In genomic region chr20:63150911-63151531, GRCh38 we compare ENCODE assay signal across 2 cellular contexts.
TF ChIP-seq lines count a peak whose summit lies in the region.

No MANE protein-coding gene starts in this region.

TF ChIP-seq in HEK293, 187 proteins besides CTCF, POLR2A, EP300 and RAD21 (continued from another document):
- TF ChIP-seq, protein P1, sequence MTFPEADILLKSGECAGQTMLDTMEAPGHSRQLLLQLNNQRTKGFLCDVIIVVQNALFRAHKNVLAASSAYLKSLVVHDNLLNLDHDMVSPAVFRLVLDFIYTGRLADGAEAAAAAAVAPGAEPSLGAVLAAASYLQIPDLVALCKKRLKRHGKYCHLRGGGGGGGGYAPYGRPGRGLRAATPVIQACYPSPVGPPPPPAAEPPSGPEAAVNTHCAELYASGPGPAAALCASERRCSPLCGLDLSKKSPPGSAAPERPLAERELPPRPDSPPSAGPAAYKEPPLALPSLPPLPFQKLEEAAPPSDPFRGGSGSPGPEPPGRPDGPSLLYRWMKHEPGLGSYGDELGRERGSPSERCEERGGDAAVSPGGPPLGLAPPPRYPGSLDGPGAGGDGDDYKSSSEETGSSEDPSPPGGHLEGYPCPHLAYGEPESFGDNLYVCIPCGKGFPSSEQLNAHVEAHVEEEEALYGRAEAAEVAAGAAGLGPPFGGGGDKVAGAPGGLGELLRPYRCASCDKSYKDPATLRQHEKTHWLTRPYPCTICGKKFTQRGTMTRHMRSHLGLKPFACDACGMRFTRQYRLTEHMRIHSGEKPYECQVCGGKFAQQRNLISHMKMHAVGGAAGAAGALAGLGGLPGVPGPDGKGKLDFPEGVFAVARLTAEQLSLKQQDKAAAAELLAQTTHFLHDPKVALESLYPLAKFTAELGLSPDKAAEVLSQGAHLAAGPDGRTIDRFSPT (tag by site-specific recombination; IDR thresholded peaks at IDR 0.05): no peak
- TF ChIP-seq REST (tag by site-specific recombination; IDR thresholded peaks at IDR 0.05) (no peak), ZNF843 (tag by site-specific recombination; IDR thresholded peaks at IDR 0.05) (no peak), ZNF639 (tag by site-specific recombination; IDR thresholded peaks at IDR 0.05) (no peak), ZFHX2 (tag by site-specific recombination; conservative IDR thresholded peaks at IDR 0.05) (peak; percentile 41), ZNF335 (tag by site-specific recombination; conservative IDR thresholded peaks at IDR 0.05) (no peak), ZNF571 (tag by site-specific recombination; IDR thresholded peaks at IDR 0.05) (no peak)

TF ChIP-seq in H1, 55 proteins besides CTCF, POLR2A, EP300 and RAD21 (continued from another document):
- peak; percentile 70 for TF ChIP-seq E2F6 (IDR thresholded peaks at IDR 0.05)
- no peak for TF ChIP-seq JUND (IDR thresholded peaks at IDR 0.05; ENCODE audit: low read length)
- no peak for TF ChIP-seq CREB1 (IDR thresholded peaks at IDR 0.05)
- no peak for TF ChIP-seq TAF7 (optimal IDR thresholded peaks at IDR 0.05; ENCODE audit: borderline replicate concordance, low read depth, low read length)
- no peak for TF ChIP-seq SIRT6 (IDR thresholded peaks at IDR 0.05; ENCODE audit: low read length)
